ENCODE assay signal across 28 cellular contexts in the genomic region with DNA sequence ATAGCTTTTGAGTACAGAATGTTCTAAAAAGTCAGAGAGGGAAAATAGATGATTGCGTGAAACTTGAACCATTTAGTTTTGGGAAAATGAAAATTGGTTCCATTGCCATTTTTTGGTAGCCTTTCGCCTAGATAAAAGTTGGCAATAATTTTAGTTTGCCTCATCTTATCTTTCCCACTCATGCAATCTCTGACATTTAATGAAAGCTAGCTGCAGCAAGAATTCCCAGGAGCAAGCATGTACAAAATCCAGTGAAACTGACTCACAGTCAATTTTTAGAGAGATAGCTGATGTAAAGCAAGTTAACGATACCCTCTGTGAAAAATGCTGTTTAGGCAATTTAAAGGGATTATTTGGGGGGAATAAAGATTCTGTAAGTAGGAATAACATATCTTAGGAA.
"Had no signal": no experiment of that assay in that cellular context is flagged by ENCODE, and none has a peak within 500 bp of the region (broad histone marks: within the 10 kb centered on the region; RNA-seq: fewer than 3 reads in every experiment).

No MANE protein-coding gene starts in this region.

- H3K9me3 ChIP-seq: adrenal gland, body of pancreas, breast epithelium, Peyer's patch had no signal

- H3K27ac ChIP-seq: body of pancreas, KMS-11, Peyer's patch had no signal

- FAIRE-seq: astrocyte, TTC549 had no signal

- ATAC-seq: activated CD8-positive, alpha-beta T cell treated with anti-CD3 and anti-CD28 coated beads for 36 hours; activated T-cell treated with anti-CD3 and anti-CD28 coated beads, Interleukin-2, amount 50 U/mL, for 72 hours; activated T-helper 17 cell treated with anti-CD3 and anti-CD28 coated beads, Interleukin-2, amount 50 U/mL, for 72 hours; body of pancreas; PC-3 had no signal

- H3K27me3 ChIP-seq: adrenal gland, body of pancreas, breast epithelium, Peyer's patch had no signal

- H3K4me3 ChIP-seq: adrenal gland, body of pancreas, breast epithelium, Peyer's patch had no signal

- H3K4me1 ChIP-seq: adrenal gland, body of pancreas, breast epithelium, Peyer's patch had no signal

- DNase-seq: activated CD4-positive, alpha-beta T cell treated with anti-CD3 and anti-CD28 coated beads, Interleukin-2, amount 10 ng/mL, durations not matched to agents 24 days and 14 days; activated CD4-positive, alpha-beta T cell treated with anti-CD3 and anti-CD28 coated beads, Interleukin-2, amount 50 U/mL, for 4 hours; activated CD8-positive, alpha-beta T cell treated with anti-CD3 and anti-CD28 coated beads for 36 hours; activated effector memory CD4-positive, alpha-beta T cell treated with anti-CD3 and anti-CD28 coated beads, Interleukin-2, amount 50 U/mL, for 16 hours; activated naive CD4-positive, alpha-beta T cell; activated naive CD8-positive, alpha-beta T cell treated with anti-CD3 and anti-CD28 coated beads, Interleukin-2, amount 10 ng/mL, durations not matched to agents 7 days and 5 days; activated T-cell treated with anti-CD3 and anti-CD28 coated beads, Interleukin-2, amount 50 U/mL, for 1 hour; activated T-cell treated with anti-CD3 and anti-CD28 coated beads, Interleukin-2, amount 50 U/mL, for 72 hours; adrenal gland; body of pancreas; central memory CD4-positive, alpha-beta T cell; NCI-H1105; NCI-H1436; NCI-H1694; NCI-H2029; NCI-H345; NCI-H510A; NCI-H526; NCI-H748 treated with DMSO at 0.1 percent for 48 hours; NK-92 treated with Interleukin-12 subunit alpha and Interleukin-12 subunit beta, amount 100 ng/mL, for 24 hours; PC-3; Peyer's patch; RPMI8226 had no signal
